ENCODE assay signal across 1 cellular context in the genomic region with DNA sequence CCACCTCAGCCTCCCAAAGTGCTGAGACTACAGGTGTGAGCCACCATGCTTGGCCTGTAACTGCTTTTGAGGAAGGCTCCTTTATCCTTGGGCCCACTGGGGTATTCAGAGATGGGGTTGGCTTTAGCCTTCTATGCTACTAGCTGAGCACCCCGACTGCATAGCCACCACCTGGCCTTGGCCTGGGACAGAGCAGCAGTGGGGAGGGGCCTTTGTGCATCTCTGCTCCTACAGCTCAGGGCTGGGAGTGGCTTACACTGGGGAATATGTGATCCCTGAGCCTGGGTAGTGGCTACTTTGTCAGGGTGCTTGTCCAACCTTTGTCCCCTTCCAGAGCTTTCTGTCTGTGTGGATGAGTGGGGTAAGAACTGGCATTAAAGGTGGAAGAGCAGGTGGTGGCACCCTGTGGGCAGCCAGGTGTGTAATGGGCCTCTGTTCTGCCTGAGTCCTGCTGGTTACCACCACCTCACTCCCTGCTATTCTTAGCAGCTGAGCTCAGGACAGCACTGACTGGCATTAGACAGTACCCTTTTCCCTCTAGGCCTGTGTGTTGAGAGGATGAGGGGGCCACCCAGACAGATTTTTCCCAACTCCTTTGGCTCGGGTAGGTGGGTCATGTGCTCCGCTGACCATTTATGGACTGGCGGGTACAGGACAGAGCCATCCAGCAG. TPM values are rescaled to one million over a fixed set of nuclear protein-coding genes. Genes with fewer than 3 reads are reported as not detected.
"Had no signal": no experiment of that assay in that cellular context is flagged by ENCODE, and none has a peak within 500 bp of the region (broad histone marks: within the 10 kb centered on the region; RNA-seq: fewer than 3 reads in every experiment).

No MANE protein-coding gene starts in this region.

RNA-seq across cellular contexts. Expression of a gene that starts 24.0 kb away (rescaled TPM):
- total RNA-seq: activated T-helper 2 cell treated with anti-CD3 and anti-CD28 coated beads, Interferon-gamma antibody, Interleukin-2, Interleukin-4, amounts not matched to agents 10 μg/mL and 5 μg/mL and 100 μg/mL, durations not matched to agents 14 hours and 24 hours and 36 hours had no signal
